8 cellular contexts compared by ENCODE assay signal in genomic region chr4:158809208-158809607, GRCh38. TPM values are rescaled to one million over a fixed set of nuclear protein-coding genes. Genes with fewer than 3 reads are reported as not detected.
DNase-seq lines count a peak whose midpoint lies in the region; ATAC-seq and TF ChIP-seq lines count a peak whose summit lies in the region.
"Not testable (repeated sequence)": the region's sequence is repeated elsewhere in the genome, so short reads cannot be mapped to it uniquely, and the experiment has no call there.

No MANE protein-coding gene starts in this region.

- H3K9me2 ChIP-seq in DOHH2 (replicated peaks; ENCODE audit: control insufficient read depth, low read length), result not testable (repeated sequence)

- CTCF ChIA-PET in Panc1 (lab: Charles Lee), result not testable (repeated sequence)

- peak; percentile 0 for ATAC-seq in HG02884 (IDR thresholded peaks at IDR 0.05; ENCODE audit: unreplicated experiment)
- not testable (repeated sequence) for ATAC-seq in Panc1, lower lobe of right lung

- H3K27me3 ChIP-seq in DOHH2 (ENCODE audit: control insufficient read depth, low read length); Panc1 (ENCODE audit: control insufficient read depth, insufficient read depth, low read length); esophagus muscularis mucosa; lower lobe of right lung (ENCODE audit: low read depth); rectal smooth muscle tissue (ENCODE audit: control insufficient read depth, insufficient read depth, low read length); thyroid gland: not testable (repeated sequence)

- not testable (repeated sequence) for H3K27ac ChIP-seq in DOHH2 (ENCODE audit: low read depth, low read length)
- H3K27ac ChIP-seq in Panc1 (ENCODE audit: low read length), result peak overlapping the region; percentile 72; the same call in 1 of the 2 replicates
- peak overlapping the region; percentile 76 to 84 (median 82) for H3K27ac ChIP-seq in esophagus muscularis mucosa (replicated peaks in 1 of 4)
- peak overlapping the region; percentile 75 for H3K27ac ChIP-seq in lower lobe of right lung
- H3K27ac ChIP-seq in rectal smooth muscle tissue (ENCODE audit: low read depth, low read length), result peak overlapping the region; percentile 64
- H3K27ac ChIP-seq in thyroid gland, result peak overlapping the region; percentile 71 to 93 (median 83)

- not testable (repeated sequence) for H4K20me1 ChIP-seq in DOHH2 (ENCODE audit: control insufficient read depth, insufficient read depth, low read depth, low read length)

- H3K9me3 Mint-ChIP-seq in activated naive CD8-positive, alpha-beta T cell (ENCODE audit: low read depth), result not testable (repeated sequence)

- peak overlapping the region; percentile 14 for H3K4me2 ChIP-seq in DOHH2 (ENCODE audit: low read length)

- intact Hi-C loops in Panc1 (cut with micrococcal nuclease; ENCODE audit: unreplicated experiment); esophagus muscularis mucosa (cut with DNase I); lower lobe of right lung (cut with DNase I); thyroid gland (cut with DNase I): not testable (repeated sequence)

- peaks cover 49% of the 10 kb centered on the region for H3K4me1 Mint-ChIP-seq in activated naive CD8-positive, alpha-beta T cell (ENCODE audit: low read depth)

- H3K4me1 ChIP-seq in DOHH2 (ENCODE audit: control insufficient read depth, low read length), result peaks cover 30% of the 10 kb centered on the region
- peaks cover 29% of the 10 kb centered on the region for H3K4me1 ChIP-seq in Panc1 (ENCODE audit: control insufficient read depth, insufficient read depth, low read length)
- peaks cover 63 to 93% (median 87%) of the 10 kb centered on the region in 4 donors for H3K4me1 ChIP-seq in esophagus muscularis mucosa
- peaks cover 87% of the 10 kb centered on the region for H3K4me1 ChIP-seq in lower lobe of right lung
- peaks cover 39% of the 10 kb centered on the region for H3K4me1 ChIP-seq in rectal smooth muscle tissue (ENCODE audit: control insufficient read depth, insufficient read depth, low read length)
- peaks cover 24 to 49% of the 10 kb centered on the region in 2 donors for H3K4me1 ChIP-seq in thyroid gland

- not testable (repeated sequence) for H3K79me2 ChIP-seq in DOHH2 (ENCODE audit: control insufficient read depth, low read length)

- 88% methylated on average over 4 of the region's 4 CpGs for WGBS in esophagus muscularis mucosa
- 93% methylated on average over 4 of the region's 4 CpGs for WGBS in thyroid gland, 2 donors

- TF ChIP-seq CTCF in DOHH2 (IDR thresholded peaks at IDR 0.05; ENCODE audit: low read depth, low read length, poor library complexity, severe bottlenecking); Panc1 (IDR thresholded peaks at IDR 0.05); esophagus muscularis mucosa (IDR thresholded peaks at IDR 0.05); lower lobe of right lung (IDR thresholded peaks at IDR 0.05); thyroid gland (IDR thresholded peaks at IDR 0.05): not testable (repeated sequence)

- not testable (repeated sequence) for DNase-seq in Panc1 (ENCODE audit: low read depth, low spot score); esophagus muscularis mucosa (ENCODE audit: extremely low spot score); lower lobe of right lung; thyroid gland

- not testable (repeated sequence) for H3F3A ChIP-seq in DOHH2 (ENCODE audit: control insufficient read depth, insufficient read depth)

- not testable (repeated sequence) for H3K9ac ChIP-seq in rectal smooth muscle tissue (ENCODE audit: low read length)

- H3K9me3 ChIP-seq in DOHH2 (ENCODE audit: control insufficient read depth, insufficient read depth, low read length); Panc1 (ENCODE audit: control insufficient read depth, insufficient read depth, low read depth, low read length); esophagus muscularis mucosa; lower lobe of right lung; thyroid gland: not testable (repeated sequence)

- POLR2A ChIA-PET in Panc1 (lab: Charles Lee), result not testable (repeated sequence)

- BruUV-seq in Panc1 (replicated peaks; lab: Mats Ljungman, UMichigan), result not testable (repeated sequence)

- not testable (repeated sequence) for H3K36me3 ChIP-seq in DOHH2 (ENCODE audit: control insufficient read depth, low read length); Panc1 (ENCODE audit: control insufficient read depth, insufficient read depth, low read length); esophagus muscularis mucosa; lower lobe of right lung; rectal smooth muscle tissue (ENCODE audit: control insufficient read depth, insufficient read depth, low read length); thyroid gland

- H3K36me3 Mint-ChIP-seq in activated naive CD8-positive, alpha-beta T cell, result not testable (repeated sequence)

- not testable (repeated sequence) for H3K27me3 Mint-ChIP-seq in activated naive CD8-positive, alpha-beta T cell

- peak overlapping the region; percentile 90 for H3K27ac Mint-ChIP-seq in activated naive CD8-positive, alpha-beta T cell

- TF ChIP-seq EP300 in esophagus muscularis mucosa (IDR thresholded peaks at IDR 0.05), result not testable (repeated sequence)

- H3K4me3 ChIP-seq in DOHH2 (ENCODE audit: low read length); Panc1 (ENCODE audit: low read depth in 2 of 2, low read length in 2 of 2); esophagus muscularis mucosa; lower lobe of right lung; rectal smooth muscle tissue (ENCODE audit: low read length); thyroid gland (replicated peaks in 1 of 3): not testable (repeated sequence)

- H3K4me3 Mint-ChIP-seq in activated naive CD8-positive, alpha-beta T cell, result not testable (repeated sequence)

- TF ChIP-seq POLR2A in esophagus muscularis mucosa (IDR thresholded peaks at IDR 0.05; ENCODE audit: low read depth); thyroid gland (IDR thresholded peaks at IDR 0.05): not testable (repeated sequence)

- in situ Hi-C loops in Panc1 (cut with HindIII; ENCODE audit: low pct_unique_long_range_greater_than_20kb, low sequenced_read_pairs), result not testable (repeated sequence)

RNA-seq across cellular contexts. Expression of gene FNIP2, which starts 40.4 kb away (rescaled TPM):
- total RNA-seq in Panc1 (2021; ENCODE audit: unreplicated experiment) (17.7 TPM), esophagus muscularis mucosa (10 to 100 TPM; 80.0 to 97.7 (median 87.4) TPM), lower lobe of right lung (90.7 TPM), thyroid gland (10 to 100 TPM; 48.9 to 75.8 (median 63.2) TPM)
- 6.1 TPM for polyA plus RNA-seq in Panc1 (2012; ENCODE audit: insufficient read length)
